8 cellular contexts compared by ENCODE assay signal in the genomic region with DNA sequence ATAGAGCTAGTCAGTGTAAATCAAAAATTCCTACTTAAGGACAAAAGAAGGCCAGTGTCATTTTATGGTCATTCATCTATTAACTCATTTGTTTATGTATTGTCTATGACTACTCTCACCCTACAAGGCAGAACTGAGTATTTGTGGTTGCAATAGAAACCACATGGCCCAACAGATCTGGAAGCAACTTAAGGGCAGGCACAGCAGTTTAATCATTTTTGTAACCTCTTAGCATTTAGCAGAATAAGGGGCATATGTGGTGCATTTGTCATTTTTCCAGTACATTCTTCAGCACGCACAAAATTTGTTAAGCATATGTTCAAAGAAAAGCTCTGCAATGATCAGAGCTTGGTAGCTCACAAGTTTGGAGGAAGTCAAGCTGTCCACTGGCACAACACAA. TPM values are rescaled to one million over a fixed set of nuclear protein-coding genes. Genes with fewer than 3 reads are reported as not detected.
A peak's percentile ranks its signal among the peaks of the same experiment; 100 is the strongest.
DNase-seq lines count a peak whose midpoint lies in the region; ATAC-seq, FAIRE-seq and TF ChIP-seq lines count a peak whose summit lies in the region.

No MANE protein-coding gene starts in this region.

- DNase-seq in A549 (ENCODE audit: low read depth in 1 of 2, low spot score in 1 of 2), result no peak
- DNase-seq in RCC 7860 (ENCODE audit: low spot score), result peak; percentile 70
- no peak for DNase-seq in esophagus muscularis mucosa (ENCODE audit: extremely low spot score)
- no peak for DNase-seq in retinal pigment epithelial cell (ENCODE audit: low read depth)
- no peak for DNase-seq in NCI-H524 treated with DMSO at 0.1 percent for 48 hours (lab: John Stamatoyannopoulos, UW)
- DNase-seq in occipital lobe (lab: John Stamatoyannopoulos, UW), result no peak

- WGBS in A549 (ENCODE audit: missing lambda C conversion rate), result 0% methylated on average over 1 of the region's 1 CpG
- 38% methylated on average over 1 of the region's 1 CpG for whole genome bisulfite sequencing in esophagus muscularis mucosa

- H3K4me1 ChIP-seq in A549 (peaks cover 31% of the 10 kb centered on the region), esophagus muscularis mucosa (peaks cover 29 to 58% (median 47%) of the 10 kb centered on the region in 4 donors)

- H3K27ac ChIP-seq in A549 (peak overlapping the region in 1 of 2 experiments; percentile 88; a peak in 2 of 6 replicates), esophagus muscularis mucosa (replicated peaks in 1 of 4) (peak overlapping the region in 3 of 4 donors; percentile 88 to 92 (median 90))

- peak overlapping the region; percentile 78 for H3K4me2 ChIP-seq in A549

- H3K4me3 ChIP-seq in A549 (peak overlapping the region; percentile 81), esophagus muscularis mucosa (peak overlapping the region; percentile 65 to 89 (median 86)), retinal pigment epithelial cell (ENCODE audit: low read length) (peak overlapping the region; percentile 95)

- ATAC-seq in A549 (no peak), GM18502 (IDR thresholded peaks at IDR 0.05; ENCODE audit: poor library complexity, unreplicated experiment) (peak; percentile 57), HG02938 (IDR thresholded peaks at IDR 0.05; ENCODE audit: unreplicated experiment) (peak; percentile 63)

- TF ChIP-seq CTCF in A549 (IDR thresholded peaks at IDR 0.05) (no peak), esophagus muscularis mucosa (IDR thresholded peaks at IDR 0.05) (no peak), retinal pigment epithelial cell (conservative IDR thresholded peaks at IDR 0.05; ENCODE audit: low read depth, low read length) (no peak)

- no peak for TF ChIP-seq EP300 in A549 (IDR thresholded peaks at IDR 0.05)
- no peak for TF ChIP-seq EP300 in esophagus muscularis mucosa (IDR thresholded peaks at IDR 0.05)

- CTCF ChIA-PET in A549 (lab: Yijun Ruan, JAX), result interaction anchor here (0.7 to 1.7 kb wide), 6 partner anchors 12 to 518 kb away, joined by 3 to 4 read pairs (median 3); a partner anchor contains a TSS

- TF ChIP-seq RAD21 in A549 (conservative IDR thresholded peaks at IDR 0.05 in 1 of 2, IDR thresholded peaks at IDR 0.05 in 1 of 2), result no peak

- intact Hi-C loops in esophagus muscularis mucosa (cut with DNase I), result loop anchor here (5.0 kb wide), 2 partner anchors 52 to 68 kb away; a partner anchor contains a TSS

- no peaks in the 10 kb centered on the region for H3K9me3 ChIP-seq in A549
- no peaks in the 10 kb centered on the region for H3K9me3 ChIP-seq in esophagus muscularis mucosa

- POLR2A ChIA-PET in A549 (lab: Yijun Ruan, JAX), result interaction anchor here (1.2 to 2.5 kb wide), 2 partner anchors 163 to 190 kb away, joined by 5 to 9 read pairs; a partner anchor contains a TSS

- FAIRE-seq in A549 (lab: Jason Lieb, UNC) (no peak), RCC 7860 (lab: Jason Lieb, UNC) (peak; percentile 29)

- no peaks in the 10 kb centered on the region for H3K36me3 ChIP-seq in esophagus muscularis mucosa

- no peaks in the 10 kb centered on the region for H3K27me3 ChIP-seq in esophagus muscularis mucosa

- TF ChIP-seq POLR2A in A549 (IDR thresholded peaks at IDR 0.05; ENCODE audit: low read length), result no peak
- TF ChIP-seq POLR2A in esophagus muscularis mucosa (IDR thresholded peaks at IDR 0.05; ENCODE audit: low read depth), result no peak

TF ChIP-seq in A549, 52 proteins besides CTCF, POLR2A, EP300 and RAD21 (continues in another document):
- TF ChIP-seq KDM5A (IDR thresholded peaks at IDR 0.05) (no peak), HDAC2 (IDR thresholded peaks at IDR 0.05) (no peak), NR3C1 (IDR thresholded peaks at IDR 0.05) (no peak), CBX2 (IDR thresholded peaks at IDR 0.05; ENCODE audit: borderline replicate concordance, low read depth) (no peak), SREBF2 (IDR thresholded peaks at IDR 0.05) (no peak), ESRRA (IDR thresholded peaks at IDR 0.05; ENCODE audit: borderline replicate concordance, low read length) (no peak), ZNF302 (CRISPR knock-in tag; IDR thresholded peaks at IDR 0.05) (no peak), RFX5 (IDR thresholded peaks at IDR 0.05) (no peak), RNF2 (IDR thresholded peaks at IDR 0.05; ENCODE audit: borderline replicate concordance, low read depth) (no peak), MYC (IDR thresholded peaks at IDR 0.05; ENCODE audit: borderline replicate concordance, low read length) (no peak), FOSL2 (IDR thresholded peaks at IDR 0.05) (no peak), FOSL2 (CRISPR knock-in tag; IDR thresholded peaks at IDR 0.05) (no peak), CHD2 (IDR thresholded peaks at IDR 0.05; ENCODE audit: low read length, partially characterized antibody) (no peak)
- TF ChIP-seq, protein P1, sequence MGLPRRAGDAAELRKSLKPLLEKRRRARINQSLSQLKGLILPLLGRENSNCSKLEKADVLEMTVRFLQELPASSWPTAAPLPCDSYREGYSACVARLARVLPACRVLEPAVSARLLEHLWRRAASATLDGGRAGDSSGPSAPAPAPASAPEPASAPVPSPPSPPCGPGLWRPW (IDR thresholded peaks at IDR 0.05), result no peak
- TF ChIP-seq, protein P2, sequence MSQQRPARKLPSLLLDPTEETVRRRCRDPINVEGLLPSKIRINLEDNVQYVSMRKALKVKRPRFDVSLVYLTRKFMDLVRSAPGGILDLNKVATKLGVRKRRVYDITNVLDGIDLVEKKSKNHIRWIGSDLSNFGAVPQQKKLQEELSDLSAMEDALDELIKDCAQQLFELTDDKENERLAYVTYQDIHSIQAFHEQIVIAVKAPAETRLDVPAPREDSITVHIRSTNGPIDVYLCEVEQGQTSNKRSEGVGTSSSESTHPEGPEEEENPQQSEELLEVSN (IDR thresholded peaks at IDR 0.05; ENCODE audit: borderline replicate concordance, low read depth), result no peak
- TF ChIP-seq, protein P3, sequence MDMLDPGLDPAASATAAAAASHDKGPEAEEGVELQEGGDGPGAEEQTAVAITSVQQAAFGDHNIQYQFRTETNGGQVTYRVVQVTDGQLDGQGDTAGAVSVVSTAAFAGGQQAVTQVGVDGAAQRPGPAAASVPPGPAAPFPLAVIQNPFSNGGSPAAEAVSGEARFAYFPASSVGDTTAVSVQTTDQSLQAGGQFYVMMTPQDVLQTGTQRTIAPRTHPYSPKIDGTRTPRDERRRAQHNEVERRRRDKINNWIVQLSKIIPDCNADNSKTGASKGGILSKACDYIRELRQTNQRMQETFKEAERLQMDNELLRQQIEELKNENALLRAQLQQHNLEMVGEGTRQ (IDR thresholded peaks at IDR 0.05), result no peak

RNA-seq across cellular contexts. Expression of a gene that starts 1.1 kb away (rescaled TPM):
- 26.0 and 26.8 TPM in 2 replicates for polyA plus RNA-seq in A549 (2011; rRNA removed)
- 12.3 and 14.1 TPM in 2 replicates for polyA plus RNA-seq in A549 (2012; cell fraction: cytosol; rRNA removed)
- 17.7 and 21.3 TPM in 2 replicates for polyA plus RNA-seq in A549 (2012; cell fraction: nucleus; rRNA removed)
- 14.0 to 14.2 TPM (median 14.1 TPM) in 3 replicates for polyA plus RNA-seq in A549 (2017; fragmentation: RNase III; extraction: RNeasy Plus Mini Kit Qiagen cat#74134 plus additional on column Dnase treatment)
- 67.4 and 71.0 TPM in 2 replicates for polyA minus RNA-seq in A549 (2011; rRNA and poly(A)+ RNA removed)
- total RNA-seq in esophagus muscularis mucosa, result 10 to 100 TPM; 18.1 to 23.0 (median 20.6) TPM
- 22.3 TPM for total RNA-seq in occipital lobe

RNA-seq across cellular contexts. Expression of a gene that starts 1.4 kb away (rescaled TPM):
- polyA plus RNA-seq in A549 (2011; rRNA removed) (27.9 and 28.0 TPM in 2 replicates), A549 (2017; fragmentation: RNase III; extraction: RNeasy Plus Mini Kit Qiagen cat#74134 plus additional on column Dnase treatment) (21.6 to 24.2 TPM (median 22.7 TPM) in 3 replicates)
- 10.4 and 12.8 TPM in 2 replicates for polyA plus RNA-seq in A549 (2012; cell fraction: cytosol; rRNA removed)
- 4.3 and 6.1 TPM in 2 replicates for polyA plus RNA-seq in A549 (2012; cell fraction: nucleus; rRNA removed)
- polyA minus RNA-seq in A549 (2011; rRNA and poly(A)+ RNA removed), result 16.4 and 17.3 TPM in 2 replicates
- total RNA-seq in esophagus muscularis mucosa (10 to 100 TPM in 1 of 4 donors, 1 to 10 TPM in 3; 8.3 to 10.8 (median 8.9) TPM), occipital lobe (7.6 TPM)

RNA-seq across cellular contexts. Expression of a gene that starts 55.4 kb away (rescaled TPM):
- polyA plus RNA-seq in A549 (2011; rRNA removed), result 60.4 and 80.7 TPM in 2 replicates
- polyA plus RNA-seq in A549 (2012; cell fraction: cytosol; rRNA removed), result 18.6 and 29.1 TPM in 2 replicates
- polyA plus RNA-seq in A549 (2012; cell fraction: nucleus; rRNA removed), result 4.0 and 8.0 TPM in 2 replicates
- polyA plus RNA-seq in A549 (2017; fragmentation: RNase III; extraction: RNeasy Plus Mini Kit Qiagen cat#74134 plus additional on column Dnase treatment), result 68.2 to 69.0 TPM (median 68.9 TPM) in 3 replicates
- 6.4 and 9.8 TPM in 2 replicates for polyA minus RNA-seq in A549 (2011; rRNA and poly(A)+ RNA removed)
- total RNA-seq in esophagus muscularis mucosa, result 10 to 100 TPM; 41.5 to 77.2 (median 48.5) TPM
- 17.0 TPM for total RNA-seq in occipital lobe

RNA-seq across cellular contexts. Expression of a gene that starts 55.5 kb away (rescaled TPM):
- polyA plus RNA-seq in A549 (2011; rRNA removed) (61.5 and 62.1 TPM in 2 replicates), A549 (2017; fragmentation: RNase III; extraction: RNeasy Plus Mini Kit Qiagen cat#74134 plus additional on column Dnase treatment) (52.2 to 58.1 TPM (median 53.4 TPM) in 3 replicates)
- polyA plus RNA-seq in A549 (2012; cell fraction: cytosol; rRNA removed), result 40.5 and 44.2 TPM in 2 replicates
- polyA plus RNA-seq in A549 (2012; cell fraction: nucleus; rRNA removed), result 16.8 and 19.3 TPM in 2 replicates
- polyA minus RNA-seq in A549 (2011; rRNA and poly(A)+ RNA removed), result 42.2 and 45.1 TPM in 2 replicates
- total RNA-seq in esophagus muscularis mucosa (10 to 100 TPM; 12.0 to 18.1 (median 16.3) TPM), occipital lobe (23.7 TPM)

Comparison
In these comparisons a context has a peak if more than half of its experiments do, and no peak if none do; other contexts are left out.
1. ATAC-seq: peak in GM18502 (single experiment) and HG02938 (single experiment); none in A549 (0 of 2).
2. Peak in every context shown above with its lines, with median percentiles within 50 percentile points of each other: H3K4me3 ChIP-seq.